1 cellular context compared by ENCODE assay signal in genomic region chr1:247518613-247518891, GRCh38.
TF ChIP-seq lines count a peak whose summit lies in the region.

No MANE protein-coding gene starts in this region.

TF ChIP-seq in K562, 482 proteins besides CTCF, POLR2A, EP300 and RAD21 (continued from another document):
- TF ChIP-seq MGA (IDR thresholded peaks at IDR 0.05) (0 out of 2 replicates have a peak, but pooled peaks have one; percentile 25), SFPQ (IDR thresholded peaks at IDR 0.05; ENCODE audit: low read depth, low read length) (no peak), NRF1 (conservative IDR thresholded peaks at IDR 0.05 in 1 of 2, IDR thresholded peaks at IDR 0.05 in 1 of 2) (peak in 1 of 2 experiments; percentile 17; a peak in 1 of 4 replicates), HMBOX1 (IDR thresholded peaks at IDR 0.05) (no peak), ZNF699 (CRISPR knock-in tag; IDR thresholded peaks at IDR 0.05; ENCODE audit: insufficient replicate concordance) (no peak), L3MBTL2 (IDR thresholded peaks at IDR 0.05) (peak; percentile 52), KDM5B (IDR thresholded peaks at IDR 0.05; ENCODE audit: insufficient replicate concordance, low read depth, low read length) (no peak)
TF ChIP-seq in K562: peak in this region for 4.
